16 cellular contexts compared by ENCODE assay signal in genomic region chr22:50546326-50547230, GRCh38. TPM values are rescaled to one million over a fixed set of nuclear protein-coding genes. Genes with fewer than 3 reads are reported as not detected.
A peak's percentile ranks its signal among the peaks of the same experiment; 100 is the strongest.
DNase-seq lines count a peak whose midpoint lies in the region; ATAC-seq and TF ChIP-seq lines count a peak whose summit lies in the region.
"Had no signal": no experiment of that assay in that cellular context is flagged by ENCODE, and none has a peak within 500 bp of the region (broad histone marks: within the 10 kb centered on the region; RNA-seq: fewer than 3 reads in every experiment).

No MANE protein-coding gene starts in this region.

- H3F3A ChIP-seq in SK-N-SH (replicated peaks; ENCODE audit: insufficient read depth) = peaks cover 3% of the 10 kb centered on the region

- TF ChIP-seq POLR2A in gastrocnemius medialis (IDR thresholded peaks at IDR 0.05) = no peak

- CTCF ChIA-PET in SK-N-SH (lab: Yijun Ruan, JAX) = interaction anchor here (1.5 to 4.9 kb wide), 4 partner anchors 10 to 74 kb away, joined by 5 to 31 read pairs (median 8); partner anchors contain the start of genes SCO2 and SYCE3

- intact Hi-C loops in gastrocnemius medialis (cut with DNase I; ENCODE audit: low total_unique reads) = no loop called here

- in situ Hi-C loops in gastrocnemius medialis (cut with MboI; ENCODE audit: low sequenced_read_pairs in 4 of 4) = no loop called here

- H3K36me3 ChIP-seq in SK-N-SH (replicated peaks in 1 of 2; ENCODE audit: control insufficient read depth in 1 of 2, insufficient read depth in 2 of 2, low read length in 1 of 2) (no peaks in the 10 kb centered on the region), gastrocnemius medialis (no peaks in the 10 kb centered on the region)
- H3K36me3 ChIP-seq: HAP-1 had no signal

- no peak for TF ChIP-seq RAD21 in SK-N-SH (IDR thresholded peaks at IDR 0.05; ENCODE audit: low read length)

- H3K27me3 ChIP-seq in SK-N-SH (ENCODE audit: insufficient read depth) (no peaks in the 10 kb centered on the region), gastrocnemius medialis (peaks cover 33 to 54% (median 53%) of the 10 kb centered on the region in 3 donors)

- TF ChIP-seq EP300 in SK-N-SH (IDR thresholded peaks at IDR 0.05; ENCODE audit: borderline replicate concordance in 1 of 2, low read depth in 1 of 2, low read length in 1 of 2) = no peak

- no peaks in the 10 kb centered on the region for H3K9me2 ChIP-seq in SK-N-SH

- H3K9me3 Mint-ChIP-seq in central memory CD8-positive, alpha-beta T cell = no peaks in the 10 kb centered on the region
- H3K9me3 Mint-ChIP-seq in osteocyte (ENCODE audit: unreplicated experiment) = no peaks in the 10 kb centered on the region
- H3K9me3 Mint-ChIP-seq: nephron had no signal

- H3K36me3 Mint-ChIP-seq in central memory CD8-positive, alpha-beta T cell (ENCODE audit: insufficient read depth) = peaks cover 8% of the 10 kb centered on the region
- H3K36me3 Mint-ChIP-seq in osteocyte (ENCODE audit: unreplicated experiment) = no peaks in the 10 kb centered on the region

- ATAC-seq in SK-N-SH treated with all-trans-retinoic acid at 6 μM for 48 hours (no peak), gastrocnemius medialis (no peak)
- no peak for ATAC-seq in central memory CD8-positive, alpha-beta T cell (replicated peaks; ENCODE audit: extremely low read depth, poor library complexity, severe bottlenecking)
- ATAC-seq: left ventricle myocardium superior had no signal

- peak overlapping the region; percentile 91 for H3K27ac Mint-ChIP-seq in central memory CD8-positive, alpha-beta T cell (ENCODE audit: low read depth)
- no peak overlapping the region for H3K27ac Mint-ChIP-seq in osteocyte (ENCODE audit: unreplicated experiment)
- H3K27ac Mint-ChIP-seq: nephron had no signal

- H3K27me3 Mint-ChIP-seq in central memory CD8-positive, alpha-beta T cell = no peaks in the 10 kb centered on the region
- no peaks in the 10 kb centered on the region for H3K27me3 Mint-ChIP-seq in osteocyte (ENCODE audit: unreplicated experiment)

- H3K27ac ChIP-seq in SK-N-SH (ENCODE audit: low read depth in 2 of 2, low read length in 1 of 2) = no peak overlapping the region
- no peak overlapping the region for H3K27ac ChIP-seq in gastrocnemius medialis

- peak overlapping the region; percentile 65 for H3K4me3 Mint-ChIP-seq in central memory CD8-positive, alpha-beta T cell
- no peak overlapping the region for H3K4me3 Mint-ChIP-seq in osteocyte (ENCODE audit: unreplicated experiment)
- H3K4me3 Mint-ChIP-seq: nephron had no signal

- peak; percentile 44 for DNase-seq in SK-N-SH
- DNase-seq in GM20000 (ENCODE audit: low spot score) = peak; percentile 34
- DNase-seq in central memory CD8-positive, alpha-beta T cell (ENCODE audit: low spot score in 2 of 2) = no peak
- peak; percentile 84 for DNase-seq in osteocyte (ENCODE audit: extremely low spot score, unreplicated experiment)
- DNase-seq in NCI-H2227 treated with DMSO at 0.1 percent for 48 hours (lab: John Stamatoyannopoulos, UW) = no peak
- no peak for DNase-seq in kidney glomerular epithelial cell (lab: John Stamatoyannopoulos, UW)
- no peak for DNase-seq in gastrocnemius medialis
- DNase-seq: activated CD4-positive, alpha-beta T cell treated with anti-CD3 and anti-CD28 coated beads for 1 hour; hippocampal formation; left ventricle myocardium superior; NCI-H1694; stimulated activated CD4-positive, alpha-beta T cell treated with anti-CD3 and anti-CD28 coated beads, Interleukin-4, amount 100 ng/mL, for 1 hour had no signal

- WGBS in SK-N-SH (ENCODE audit: low lambda C conversion rate) = 93% methylated on average over 28 of the region's 76 CpGs

- no peak overlapping the region for H2AFZ ChIP-seq in SK-N-SH (ENCODE audit: low read depth)

- H3K4me2 ChIP-seq in SK-N-SH = no peak overlapping the region

- H3K9ac ChIP-seq in SK-N-SH = no peak overlapping the region

- H3K4me3 ChIP-seq in SK-N-SH (ENCODE audit: low read depth in 2 of 2, low read length in 1 of 2) (no peak overlapping the region), gastrocnemius medialis (no peak overlapping the region)
- H3K4me3 ChIP-seq: HAP-1 had no signal

- H3K4me1 ChIP-seq in SK-N-SH (ENCODE audit: control insufficient read depth in 1 of 2, insufficient read depth in 2 of 2, low read depth in 1 of 2, low read length in 1 of 2) = peaks cover 0 to 9% of the 10 kb centered on the region in 2 experiments; a peak in 1 of 4 replicates
- H3K4me1 ChIP-seq in gastrocnemius medialis = peaks cover 9 to 13% of the 10 kb centered on the region in 2 donors

- H3K9me3 ChIP-seq in SK-N-SH = no peaks in the 10 kb centered on the region
- no peaks in the 10 kb centered on the region for H3K9me3 ChIP-seq in gastrocnemius medialis
- H3K9me3 ChIP-seq: HAP-1 had no signal

- H3K79me2 ChIP-seq in SK-N-SH (ENCODE audit: insufficient read depth) = no peaks in the 10 kb centered on the region

- peaks cover 40% of the 10 kb centered on the region for H3K4me1 Mint-ChIP-seq in central memory CD8-positive, alpha-beta T cell
- no peaks in the 10 kb centered on the region for H3K4me1 Mint-ChIP-seq in osteocyte (ENCODE audit: unreplicated experiment)
- H3K4me1 Mint-ChIP-seq: nephron had no signal

- H4K20me1 ChIP-seq in SK-N-SH (ENCODE audit: insufficient read depth) = no peaks in the 10 kb centered on the region

- no peak for TF ChIP-seq CTCF in SK-N-SH (IDR thresholded peaks at IDR 0.05)
- TF ChIP-seq CTCF in GM20000 (IDR thresholded peaks at IDR 0.05; ENCODE audit: extremely low read depth, missing control alignments) = no peak
- TF ChIP-seq CTCF in osteocyte (IDR thresholded peaks at IDR 0.05) = no peak
- TF ChIP-seq CTCF in gastrocnemius medialis (IDR thresholded peaks at IDR 0.05 in 4 of 5, conservative IDR thresholded peaks at IDR 0.05 in 1 of 5) = no peak

- POLR2A ChIA-PET in SK-N-SH (lab: Yijun Ruan, JAX) = interaction anchor here (1.6 to 2.3 kb wide), 2 partner anchors 16 to 21 kb away, joined by 5 to 7 read pairs; partner anchors contain the start of genes SCO2 and SYCE3

TF ChIP-seq in SK-N-SH, 30 proteins besides CTCF, POLR2A, EP300 and RAD21 (continues in another document):
- no peak for TF ChIP-seq RXRA (IDR thresholded peaks at IDR 0.05; ENCODE audit: borderline replicate concordance, low read depth)
- no peak for TF ChIP-seq MAX (IDR thresholded peaks at IDR 0.05; ENCODE audit: low read depth)
- TF ChIP-seq SIN3A (IDR thresholded peaks at IDR 0.05; ENCODE audit: borderline replicate concordance, low read depth, low read length) = no peak
- TF ChIP-seq GABPA (IDR thresholded peaks at IDR 0.05; ENCODE audit: low read depth) = no peak
- no peak for TF ChIP-seq YY1 (IDR thresholded peaks at IDR 0.05; ENCODE audit: low read depth)
- no peak for TF ChIP-seq NRF1 (IDR thresholded peaks at IDR 0.05; ENCODE audit: low read depth, low read length)
- TF ChIP-seq GATA2 (CRISPR knock-in tag; IDR thresholded peaks at IDR 0.05) = no peak
- no peak for TF ChIP-seq NFIC (IDR thresholded peaks at IDR 0.05; ENCODE audit: borderline replicate concordance)

TF ChIP-seq in SK-N-SH treated with all-trans-retinoic acid at 6 μM for 48 hours, 23 proteins besides CTCF, POLR2A, EP300 and RAD21:
- TF ChIP-seq ARNTL (CRISPR knock-in tag; IDR thresholded peaks at IDR 0.05; ENCODE audit: borderline replicate concordance, low read depth) = no peak
- no peak for TF ChIP-seq ZNF8 (CRISPR knock-in tag; IDR thresholded peaks at IDR 0.05)

RNA-seq across cellular contexts. Expression of gene KLHDC7B, which starts 0.9 kb away (rescaled TPM):
- 0.03 and 0.07 TPM in 2 replicates for polyA plus RNA-seq in SK-N-SH (2012; rRNA removed)
- 0.01 and 0.03 TPM in 2 replicates for polyA plus RNA-seq in SK-N-SH (2012; cell fraction: cytosol; rRNA removed)
- polyA plus RNA-seq in SK-N-SH (2012; cell fraction: nucleus; rRNA removed) = 0.37 and 0.38 TPM in 2 replicates
- total RNA-seq in osteocyte (0.21 TPM in 1 of 2 replicates, not detected in the other), gastrocnemius medialis (not detected)
- total RNA-seq: A172, left ventricle myocardium superior had no signal

RNA-seq across cellular contexts. Expression of gene SYCE3, which starts 16.1 kb away (rescaled TPM):
- 2.1 and 3.6 TPM in 2 replicates for polyA plus RNA-seq in SK-N-SH (2012; rRNA removed)
- 4.5 and 6.4 TPM in 2 replicates for polyA plus RNA-seq in SK-N-SH (2012; cell fraction: cytosol; rRNA removed)
- 0.91 and 1.9 TPM in 2 replicates for polyA plus RNA-seq in SK-N-SH (2012; cell fraction: nucleus; rRNA removed)
- total RNA-seq in osteocyte (not detected in 2 replicates), gastrocnemius medialis (not detected)
- total RNA-seq: left ventricle myocardium superior had no signal

RNA-seq across cellular contexts. Expression of gene TYMP, which starts 16.8 kb away (rescaled TPM):
- polyA plus RNA-seq in SK-N-SH (2012; rRNA removed) = 1.1 and 1.7 TPM in 2 replicates
- polyA plus RNA-seq in SK-N-SH (2012; cell fraction: cytosol; rRNA removed) = 0.45 and 0.62 TPM in 2 replicates
- polyA plus RNA-seq in SK-N-SH (2012; cell fraction: nucleus; rRNA removed) = 5.0 and 11.0 TPM in 2 replicates
- total RNA-seq in osteocyte (9.0 and 10.8 TPM in 2 replicates), gastrocnemius medialis (10 to 100 TPM in 3 of 4 donors, 1 to 10 TPM in 1; 8.8 to 15.8 (median 11.8) TPM)

RNA-seq across cellular contexts. Expression of gene SCO2, which starts 21.2 kb away (rescaled TPM):
- polyA plus RNA-seq in SK-N-SH (2012; rRNA removed) = 3.2 and 4.0 TPM in 2 replicates
- 0.82 and 1.5 TPM in 2 replicates for polyA plus RNA-seq in SK-N-SH (2012; cell fraction: cytosol; rRNA removed)
- 2.6 and 2.9 TPM in 2 replicates for polyA plus RNA-seq in SK-N-SH (2012; cell fraction: nucleus; rRNA removed)
- total RNA-seq in osteocyte (2.8 TPM in 1 of 2 replicates, not detected in the other), gastrocnemius medialis (1 to 10 TPM in 2 of 4 donors, not detected in 2; 1.0 to 2.3 TPM)

RNA-seq across cellular contexts. Expression of gene CPT1B, which starts 31.6 kb away (rescaled TPM):
- 33.2 and 40.4 TPM in 2 replicates for polyA plus RNA-seq in SK-N-SH (2012; rRNA removed)
- 5.1 and 6.8 TPM in 2 replicates for polyA plus RNA-seq in SK-N-SH (2012; cell fraction: cytosol; rRNA removed)
- polyA plus RNA-seq in SK-N-SH (2012; cell fraction: nucleus; rRNA removed) = 298 and 342 TPM in 2 replicates
- total RNA-seq in osteocyte = 49.8 and 60.7 TPM in 2 replicates
- total RNA-seq in gastrocnemius medialis = 100 to 1,000 TPM in 1 of 4 donors, 10 to 100 TPM in 3; 53.4 to 134 (median 63.7) TPM

Comparison
In these comparisons a context has a peak if more than half of its experiments do, and no peak if none do; other contexts are left out.
1. DNase-seq: peak in SK-N-SH (single experiment), GM20000 (single experiment) and osteocyte (single experiment); none in central memory CD8-positive, alpha-beta T cell (0 of 2), NCI-H2227 treated with DMSO at 0.1 percent for 48 hours (single experiment), kidney glomerular epithelial cell (single experiment) and gastrocnemius medialis (0 of 2).